8 cellular contexts compared by ENCODE assay signal in genomic region chr16:70065376-70065745, GRCh38. TPM values are rescaled to one million over a fixed set of nuclear protein-coding genes. Genes with fewer than 3 reads are reported as not detected.
DNase-seq lines count a peak whose midpoint lies in the region; ATAC-seq, FAIRE-seq and TF ChIP-seq lines count a peak whose summit lies in the region.
"Not testable (repeated sequence)": the region's sequence is repeated elsewhere in the genome, so short reads cannot be mapped to it uniquely, and the experiment has no call there.

No MANE protein-coding gene starts in this region.

- H3K27ac ChIP-seq in K562 (ENCODE audit: extremely low read depth, low read depth, low read length) (peak overlapping the region; percentile 63; the same call in 1 of the 3 replicates), thyroid gland (peak overlapping the region; percentile 80 to 89 (median 83))

- peak; percentile 21 for ATAC-seq in GM21786 (IDR thresholded peaks at IDR 0.05; ENCODE audit: unreplicated experiment)
- ATAC-seq in HG03342 (IDR thresholded peaks at IDR 0.05; ENCODE audit: unreplicated experiment): peak; percentile 11
- peak in 3 of 4 experiments; percentile 37 to 44 (median 43) for ATAC-seq in T-cell (replicated peaks in 1 of 4)
- peak; percentile 42 for ATAC-seq in K562
- peak; percentile 60 for ATAC-seq in left cardiac atrium

- DNase-seq in GM12864 (ENCODE audit: low read depth); left cardiac atrium; thyroid gland: not testable (repeated sequence)
- DNase-seq in T-cell: peak in 1 of 34 experiments; percentile 0
- peak in 2 of 4 experiments; percentile 10 for DNase-seq in K562 (ENCODE audit: extremely low read depth in 1 of 4, low spot score in 3 of 4)

- H3K9me1 ChIP-seq in K562 (ENCODE audit: control insufficient read depth, insufficient read depth, low read length): not testable (repeated sequence)

- not testable (repeated sequence) for H3K9me3 ChIP-seq in K562 (replicated peaks; ENCODE audit: control insufficient read depth, insufficient read depth, low read depth, low read length); thyroid gland

- not testable (repeated sequence) for H3K27ac Mint-ChIP-seq in T-cell, nephron

- not testable (repeated sequence) for H4K20me1 ChIP-seq in K562 (replicated peaks; ENCODE audit: control insufficient read depth, insufficient read depth, low read length)

- not testable (repeated sequence) for H3K27me3 Mint-ChIP-seq in T-cell; nephron (ENCODE audit: low read depth)

- not testable (repeated sequence) for TF ChIP-seq EP300 in K562 (IDR thresholded peaks at IDR 0.05; ENCODE audit: low read length)

- H3K4me3 Mint-ChIP-seq in T-cell (peak overlapping the region; percentile 78 to 87 (median 83)), nephron (peak overlapping the region; percentile 83 to 91 (median 84))

- H3K4me1 Mint-ChIP-seq in T-cell (peaks cover 5 to 19% (median 19%) of the 10 kb centered on the region in 3 donors), nephron (peaks cover 17% of the 10 kb centered on the region)

- POLR2A ChIA-PET in T-cell (lab: Charles Lee): interaction anchor here in 1 of 2 donors (0.6 kb wide), 1 partner anchor 293 kb away, joined by 3 read pairs; no protein-coding TSS in a partner anchor
- POLR2A ChIA-PET in K562 (lab: Yijun Ruan, JAX): not testable (repeated sequence)

- WGBS in K562 (ENCODE audit: insufficient coverage, low coverage, missing lambda C conversion rate): 0% methylated on average over 11 of the region's 40 CpGs
- WGBS in thyroid gland, 2 donors: 0 to 2% methylated on average over 3 to 9 of the region's 40 CpGs

- not testable (repeated sequence) for H3K36me3 ChIP-seq in K562 (ENCODE audit: control insufficient read depth, insufficient read depth, low read length); thyroid gland

- TF ChIP-seq POLR2A in K562 (conservative IDR thresholded peaks at IDR 0.05); thyroid gland (IDR thresholded peaks at IDR 0.05): not testable (repeated sequence)

- H3K4me2 ChIP-seq in K562 (ENCODE audit: insufficient read depth, low read length): peak overlapping the region; percentile 86

- in situ Hi-C loops in K562 (cut with MboI): not testable (repeated sequence)

- H3K9me3 Mint-ChIP-seq in T-cell, nephron: not testable (repeated sequence)

- not testable (repeated sequence) for TF ChIP-seq CTCF in GM12864 (IDR thresholded peaks at IDR 0.05; ENCODE audit: low read depth, low read length, missing control alignments); K562 (IDR thresholded peaks at IDR 0.05 in 2 of 3, conservative IDR thresholded peaks at IDR 0.05 in 1 of 3; ENCODE audit: insufficient read depth in 2 of 3, low read depth in 1 of 3, low read length in 3 of 3); nephron (IDR thresholded peaks at IDR 0.05; ENCODE audit: unreplicated experiment in 3 of 3); thyroid gland (IDR thresholded peaks at IDR 0.05)

- peak overlapping the region; percentile 87; the same call in 1 of the 2 replicates for H2AFZ ChIP-seq in K562 (ENCODE audit: low read depth, low read length)

- H3K4me1 ChIP-seq in K562 (replicated peaks in 1 of 2; ENCODE audit: control insufficient read depth in 2 of 2, insufficient read depth in 2 of 2, low read length in 2 of 2) (peaks cover 0 to 11% of the 10 kb centered on the region in 2 experiments; a peak in 3 of 5 replicates), thyroid gland (peaks cover 5 to 10% of the 10 kb centered on the region in 2 donors)

- H3K36me3 Mint-ChIP-seq in T-cell; nephron (ENCODE audit: low read depth): not testable (repeated sequence)

- H3K9ac ChIP-seq in K562 (ENCODE audit: insufficient read depth in 1 of 2, low read depth in 2 of 2, low read length in 2 of 2): peak overlapping the region; percentile 51 to 91; a peak in 3 of 4 replicates

- FAIRE-seq in K562 (lab: Jason Lieb, UNC): not testable (repeated sequence)

- not testable (repeated sequence) for BruUV-seq in K562 (replicated peaks; lab: Mats Ljungman, UMichigan)

- H3K4me3 ChIP-seq in GM12864 (ENCODE audit: low read depth, low read length) (peak overlapping the region; percentile 61), K562 (peak overlapping the region; percentile 68), thyroid gland (replicated peaks in 1 of 3) (peak overlapping the region; percentile 33 to 64 (median 63))

- not testable (repeated sequence) for H3K27me3 ChIP-seq in K562 (ENCODE audit: control insufficient read depth in 2 of 2, insufficient read depth in 2 of 2, low read length in 2 of 2); thyroid gland

- peaks cover 14% of the 10 kb centered on the region for H3K79me2 ChIP-seq in K562 (ENCODE audit: control insufficient read depth, insufficient read depth, low read length)

- TF ChIP-seq RAD21 in K562 (CRISPR knock-in tag; conservative IDR thresholded peaks at IDR 0.05 in 1 of 2, IDR thresholded peaks at IDR 0.05 in 1 of 2): not testable (repeated sequence)

- CTCF ChIA-PET in T-cell (lab: Charles Lee); K562 (lab: Yijun Ruan, JAX; ENCODE audit: low intra/inter-chr PET ratio): not testable (repeated sequence)

- intact Hi-C loops in K562 (cut with micrococcal nuclease); left cardiac atrium (cut with DNase I); thyroid gland (cut with DNase I): not testable (repeated sequence)

TF ChIP-seq in K562, 482 proteins besides CTCF, POLR2A, EP300 and RAD21 (continues in another document):
- TF ChIP-seq ZNF511 (CRISPR knock-in tag; IDR thresholded peaks at IDR 0.05) (peak; percentile 74), AFF4 (CRISPR knock-in tag; IDR thresholded peaks at IDR 0.05) (peak; percentile 49; the same call in 1 of the 2 replicates), ZNF431 (CRISPR knock-in tag; IDR thresholded peaks at IDR 0.05) (0 out of 2 replicates have a peak, but pooled peaks have one; percentile 19)

RNA-seq across cellular contexts. Expression of gene PDPR, which starts 48.8 kb away (rescaled TPM):
- 10 to 100 TPM; 24.8 to 46.0 (median 31.9) TPM for total RNA-seq in T-cell
- total RNA-seq in K562 (2011; cell fraction: chromatin; rRNA removed; ENCODE audit: low replicate concordance): 91.0 and 117 TPM in 2 replicates
- total RNA-seq in K562 (2011; cell fraction: nucleolus; rRNA removed): 62.0 and 64.2 TPM in 2 replicates
- 66.8 and 71.5 TPM in 2 replicates for total RNA-seq in K562 (2011; cell fraction: nucleoplasm; rRNA removed)
- total RNA-seq in K562 (2014; rRNA removed): 10.9 and 15.4 TPM in 2 replicates
- total RNA-seq in K562 (2014; rRNA removed; fragmentation: Illumina TruSeq; extraction: Trizol): 15.9 and 16.8 TPM in 2 replicates
- 19.2 and 19.5 TPM in 2 replicates for total RNA-seq in K562 (2015; rRNA removed; fragmentation: Illumina TruSeq; extraction: Trizol)
- total RNA-seq in K562 (2021): 26.0 and 26.9 TPM in 2 replicates
- 33.6 and 35.7 TPM in 2 replicates for polyA plus RNA-seq in K562 (2011; rRNA removed)
- polyA plus RNA-seq in K562 (2011; cell fraction: cytosol; rRNA removed): 24.5 and 29.6 TPM in 2 replicates
- 63.0 and 86.6 TPM in 2 replicates for polyA plus RNA-seq in K562 (2011; cell fraction: nucleus; rRNA removed)
- polyA plus RNA-seq in K562 (2012): 17.4 and 19.5 TPM in 2 replicates
- 26.1 and 28.0 TPM in 2 replicates for polyA plus RNA-seq in K562 (2014; fragmentation: Illumina TruSeq; extraction: Trizol)
- 1 to 10 TPM; 4.9 to 7.8 TPM for polyA plus RNA-seq in K562 (2014; fragmentation: Nextera tagmentation; extraction: Ambion mirVana)
- 19.1 and 21.0 TPM in 2 replicates for polyA plus RNA-seq in K562 (2014; rRNA removed)
- polyA minus RNA-seq in K562 (2011; rRNA and poly(A)+ RNA removed): 47.9 and 56.3 TPM in 2 replicates
- polyA minus RNA-seq in K562 (2011; cell fraction: cytosol; rRNA and poly(A)+ RNA removed): 24.7 and 27.3 TPM in 2 replicates
- 30.4 and 39.0 TPM in 2 replicates for polyA minus RNA-seq in K562 (2011; cell fraction: nucleus; rRNA and poly(A)+ RNA removed)
- 10 to 100 TPM; 18.8 to 39.5 TPM for total RNA-seq in left cardiac atrium
- total RNA-seq in thyroid gland: 10 to 100 TPM; 22.6 to 41.9 (median 29.7) TPM
